In genomic region chr2:239283961-239284801, GRCh38 we compare ENCODE assay signal across 10 cellular contexts.
DNase-seq lines count a peak whose midpoint lies in the region; ATAC-seq and TF ChIP-seq lines count a peak whose summit lies in the region.
"Had no signal": no experiment of that assay in that cellular context is flagged by ENCODE, and none has a peak within 500 bp of the region (broad histone marks: within the 10 kb centered on the region; RNA-seq: fewer than 3 reads in every experiment).

No MANE protein-coding gene starts in this region.

- H3K4me2 ChIP-seq in neuronal stem cell (ENCODE audit: insufficient read depth, low read length, poor library complexity, severe bottlenecking): no peak overlapping the region

- H3K14ac ChIP-seq in neuronal stem cell (ENCODE audit: low read length): no peak overlapping the region

- DNase-seq in CD14-positive monocyte (ENCODE audit: low spot score) (peak; percentile 43), H7 (peak; percentile 86), endothelial cell (ENCODE audit: low spot score) (peak; percentile 25), neuronal stem cell (ENCODE audit: low spot score) (no peak), epidermal melanocyte (ENCODE audit: insufficient read length, low spot score) (no peak)
- no peak for DNase-seq in activated CD4-positive, CD25-positive, alpha-beta regulatory T cell (lab: John Stamatoyannopoulos, UW)
- DNase-seq: NCI-H526 treated with DMSO at 0.1 percent for 48 hours; stimulated activated CD4-positive, alpha-beta T cell treated with anti-CD3 and anti-CD28 coated beads, Interleukin-2, amount 100 ng/mL, for 24 hours had no signal

- H2BK12ac ChIP-seq in neuronal stem cell (ENCODE audit: low read length): no peak overlapping the region

- H3K9ac ChIP-seq in neuronal stem cell (ENCODE audit: low read depth, low read length, poor library complexity): no peak overlapping the region

- H3K36me3 Mint-ChIP-seq in CD14-positive monocyte (peaks cover 8 to 10% of the 10 kb centered on the region in 2 donors), endothelial cell (ENCODE audit: low read depth, unreplicated experiment) (no peaks in the 10 kb centered on the region)

- H2BK5ac ChIP-seq in neuronal stem cell (ENCODE audit: low read length): peak overlapping the region; percentile 30

- intact Hi-C loops in CD14-positive monocyte (cut with micrococcal nuclease): no loop called here

- H3K27ac Mint-ChIP-seq in CD14-positive monocyte: peak overlapping the region in 4 of 7 donors; percentile 7 to 81 (median 54)
- peak overlapping the region; percentile 80 for H3K27ac Mint-ChIP-seq in endothelial cell (ENCODE audit: unreplicated experiment)

- H2AFZ ChIP-seq in neuronal stem cell (ENCODE audit: low read length): no peak overlapping the region

- no CpG with 5 or more reads among the region's 31 CpGs for WGBS in neuronal stem cell (ENCODE audit: extremely low coverage in 2 of 2, insufficient read length in 2 of 2, insufficient replicate concordance in 1 of 2), 2 donors

- H4K8ac ChIP-seq in neuronal stem cell (ENCODE audit: low read depth, low read length): no peak overlapping the region

- peaks cover 0 to 2% of the 10 kb centered on the region in 2 donors for H3K9me3 ChIP-seq in neuronal stem cell (replicated peaks in 1 of 2; ENCODE audit: control insufficient read depth in 2 of 2, insufficient read depth in 1 of 2, low read depth in 1 of 2, low read length in 2 of 2)

- H3K4me1 Mint-ChIP-seq in CD14-positive monocyte (peaks cover 45% of the 10 kb centered on the region), endothelial cell (ENCODE audit: unreplicated experiment) (peaks cover 41% of the 10 kb centered on the region)

- H3K23ac ChIP-seq in neuronal stem cell (ENCODE audit: low read depth, low read length, poor library complexity): peak overlapping the region; percentile 60

- H3K36me3 ChIP-seq in H7 (replicated peaks; ENCODE audit: control insufficient read depth, insufficient read depth, low read length) (no peaks in the 10 kb centered on the region), neuronal stem cell (replicated peaks in 1 of 2; ENCODE audit: control insufficient read depth in 2 of 2, insufficient read depth in 2 of 2, low read length in 2 of 2) (no peaks in the 10 kb centered on the region)

- H3K4me3 Mint-ChIP-seq in CD14-positive monocyte (peak overlapping the region; percentile 75 to 87), endothelial cell (ENCODE audit: unreplicated experiment) (no peak overlapping the region)

- H3K79me1 ChIP-seq in neuronal stem cell (ENCODE audit: low read depth, low read length): peaks cover 10% of the 10 kb centered on the region

- H3K27me3 Mint-ChIP-seq in CD14-positive monocyte (ENCODE audit: low read depth in 3 of 3): peaks cover 0 to 5% (median 4%) of the 10 kb centered on the region in 3 donors
- peaks cover 2% of the 10 kb centered on the region for H3K27me3 Mint-ChIP-seq in endothelial cell (ENCODE audit: unreplicated experiment)

- H3K4ac ChIP-seq in neuronal stem cell (ENCODE audit: low read length): no peak overlapping the region

- peak overlapping the region; percentile 52 for H3K18ac ChIP-seq in neuronal stem cell (ENCODE audit: low read length)

- H2AK5ac ChIP-seq in neuronal stem cell (ENCODE audit: low read depth, low read length): peak overlapping the region; percentile 86

- ATAC-seq in GM18868 (IDR thresholded peaks at IDR 0.05; ENCODE audit: unreplicated experiment) (no peak), HG02763 (IDR thresholded peaks at IDR 0.05; ENCODE audit: unreplicated experiment) (no peak)

- H4K91ac ChIP-seq in neuronal stem cell (ENCODE audit: low read depth, low read length, poor library complexity): no peak overlapping the region

- H3K9me3 Mint-ChIP-seq in CD14-positive monocyte (no peaks in the 10 kb centered on the region), endothelial cell (ENCODE audit: unreplicated experiment) (no peaks in the 10 kb centered on the region)

- H2BK15ac ChIP-seq in neuronal stem cell (ENCODE audit: low read length): no peak overlapping the region

- peaks cover 19 to 30% of the 10 kb centered on the region in 2 donors for H3K4me1 ChIP-seq in neuronal stem cell (ENCODE audit: control insufficient read depth in 2 of 2, insufficient read depth in 1 of 2, low read depth in 1 of 2, low read length in 2 of 2)

- TF ChIP-seq CTCF in CD14-positive monocyte (IDR thresholded peaks at IDR 0.05): no peak
- no peak for TF ChIP-seq CTCF in endothelial cell (IDR thresholded peaks at IDR 0.05; ENCODE audit: unreplicated experiment)

- no peak overlapping the region for H3K4me3 ChIP-seq in H7 (ENCODE audit: insufficient read depth, low read depth, low read length)
- H3K4me3 ChIP-seq in neuronal stem cell (ENCODE audit: low read length in 2 of 2): no peak overlapping the region

- H3K27ac ChIP-seq in neuronal stem cell (replicated peaks; ENCODE audit: low read length): no peak overlapping the region

- H2BK120ac ChIP-seq in neuronal stem cell (ENCODE audit: low read depth, low read length): no peak overlapping the region

- no peaks in the 10 kb centered on the region for H3K27me3 ChIP-seq in H7 (ENCODE audit: control insufficient read depth, insufficient read depth, low read length)
- H3K27me3 ChIP-seq in neuronal stem cell (ENCODE audit: control insufficient read depth in 3 of 3, insufficient read depth in 3 of 3, low read depth in 1 of 3, low read length in 3 of 3): no peaks in the 10 kb centered on the region

Comparison
In these comparisons a context has a peak if more than half of its experiments do, and no peak if none do; other contexts are left out.
1. DNase-seq: peak in CD14-positive monocyte (single experiment), H7 (single experiment) and endothelial cell (single experiment); none in neuronal stem cell (single experiment), activated CD4-positive, CD25-positive, alpha-beta regulatory T cell (0 of 4) and epidermal melanocyte (single experiment).